18 cellular contexts compared by ENCODE assay signal in the genomic region with DNA sequence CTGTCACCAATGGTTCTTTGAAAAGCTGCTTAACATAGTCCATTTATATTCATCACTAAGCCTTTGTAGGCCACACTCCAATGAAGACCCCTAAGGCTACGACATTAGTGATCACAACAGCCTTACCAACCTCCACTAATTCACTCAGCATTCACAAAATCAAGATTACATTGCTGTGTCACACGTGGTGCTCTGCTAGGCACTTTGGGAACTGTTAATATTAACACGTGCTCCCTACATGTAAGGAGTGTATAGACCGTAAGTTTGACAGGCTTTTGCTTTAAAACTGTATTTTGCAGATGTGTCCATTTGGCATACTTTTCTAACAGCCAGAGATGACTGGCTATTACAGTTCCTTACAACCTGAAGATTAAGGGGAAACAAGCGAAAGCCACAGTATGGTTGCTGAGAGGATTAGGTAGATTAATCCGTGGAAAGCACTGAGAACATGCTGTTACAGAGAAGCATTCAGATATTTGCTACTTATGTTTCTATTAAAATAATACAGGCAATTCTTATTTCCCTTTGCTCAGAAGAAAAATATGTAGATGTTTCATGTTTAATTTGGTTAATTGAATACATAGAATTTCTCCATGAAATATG.
"Had no signal": no experiment of that assay in that cellular context is flagged by ENCODE, and none has a peak within 500 bp of the region (broad histone marks: within the 10 kb centered on the region; RNA-seq: fewer than 3 reads in every experiment).

No MANE protein-coding gene starts in this region.

- H3K27me3 Mint-ChIP-seq: naive B cell had no signal

- H3K27me3 ChIP-seq: colonic mucosa, foreskin keratinocyte, right atrium auricular region had no signal

- H3K27ac Mint-ChIP-seq: naive B cell had no signal

- H3K36me3 ChIP-seq: colonic mucosa, right atrium auricular region had no signal

- H3K4me1 Mint-ChIP-seq: endodermal cell, naive B cell had no signal

- H3K9me3 Mint-ChIP-seq: endodermal cell had no signal

- H3K4me1 ChIP-seq: colonic mucosa, foreskin keratinocyte, right atrium auricular region had no signal

- H3K27ac ChIP-seq: colonic mucosa, foreskin keratinocyte, right atrium auricular region had no signal

- H3K4me2 ChIP-seq: smooth muscle cell had no signal

- H3K4me3 Mint-ChIP-seq: endodermal cell, naive B cell had no signal

- H3K9me3 ChIP-seq: colonic mucosa had no signal

- H3K4me3 ChIP-seq: colonic mucosa, lung, right atrium auricular region, smooth muscle cell had no signal

- DNase-seq: colonic mucosa; effector CD4-positive, alpha-beta T cell; endodermal cell; erythroblast; foreskin keratinocyte; kidney; left cardiac atrium; left ventricle myocardium superior; mesenchymal stem cell; midbrain; naive B cell; posterior cingulate gyrus; stimulated activated CD4-positive, alpha-beta T cell treated with anti-CD3 and anti-CD28 coated beads, Interleukin-2, amount 100 ng/mL, for 48 hours; stimulated activated naive CD4-positive, alpha-beta T cell treated with Interleukin-2 at 50 U/mL for 16 hours; trophoblast cell had no signal

- ATAC-seq: foreskin keratinocyte, left cardiac atrium, left ventricle myocardium superior had no signal
